Comparison of ENCODE assay signal across 13 cellular contexts in the genomic region with DNA sequence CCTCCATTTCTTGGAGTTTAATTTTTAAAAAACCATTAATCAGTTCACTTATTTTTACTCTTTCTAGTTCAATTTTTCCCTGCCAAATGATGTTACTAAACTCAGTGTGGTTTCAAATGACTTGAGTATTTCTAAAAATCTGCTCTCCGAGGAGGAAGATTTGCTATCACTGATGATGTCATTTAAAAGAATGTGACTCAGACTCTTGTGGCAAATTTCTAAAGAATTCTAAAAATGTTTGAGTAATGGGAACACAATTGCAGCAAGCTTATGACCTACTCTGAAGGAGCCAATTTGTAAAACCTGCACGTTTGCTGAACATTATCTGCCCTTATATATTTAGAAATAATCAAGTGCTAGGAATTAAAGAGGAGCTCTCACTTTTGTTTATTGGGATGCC.
DNase-seq lines count a peak whose midpoint lies in the region; ATAC-seq and TF ChIP-seq lines count a peak whose summit lies in the region.
"Had no signal": no experiment of that assay in that cellular context is flagged by ENCODE, and none has a peak within 500 bp of the region (broad histone marks: within the 10 kb centered on the region; RNA-seq: fewer than 3 reads in every experiment).

No MANE protein-coding gene starts in this region.

- WGBS in ovary, 3 donors = 6 to 17% (median 11%) methylated on average over 2 of the region's 2 CpGs

- DNase-seq in Calu3 = no peak
- peak; percentile 43 for DNase-seq in NOMO-1 treated with dmso at 0.1 percent for 144 hours (lab: John Stamatoyannopoulos, UW; ENCODE audit: unreplicated experiment)
- peak; percentile 96 for DNase-seq in choroid plexus epithelial cell (ENCODE audit: low read depth)
- no peak for DNase-seq in progenitor cell of endocrine pancreas (ENCODE audit: low spot score, unreplicated experiment)
- DNase-seq in KBM-7 = no peak
- no peak for DNase-seq in effector memory CD8-positive, alpha-beta T cell
- no peak for DNase-seq in ovary
- DNase-seq: amygdala; kidney; NCI-H1417 treated with DMSO at 0.1 percent for 48 hours; stimulated activated CD4-positive, alpha-beta T cell treated with anti-CD3 and anti-CD28 coated beads, Interleukin-4, amount 100 ng/mL, for 1 hour had no signal

- H3K9me3 Mint-ChIP-seq in Calu3 (ENCODE audit: low read depth, unreplicated experiment) (no peaks in the 10 kb centered on the region), progenitor cell of endocrine pancreas (ENCODE audit: low read depth) (no peaks in the 10 kb centered on the region)
- peaks cover 0 to 3% of the 10 kb centered on the region in 2 donors for H3K9me3 Mint-ChIP-seq in effector memory CD8-positive, alpha-beta T cell
- H3K9me3 Mint-ChIP-seq: T-helper 1 cell treated with Interleukin-12 subunit alpha and Interleukin-12 subunit beta and Interleukin-4 antibody, amounts not matched to agents 30 μg/mL and 1 μg/mL, for 36 hours had no signal

- TF ChIP-seq EP300 in ovary (IDR thresholded peaks at IDR 0.05) = no peak

- H3K4me1 Mint-ChIP-seq in Calu3 (ENCODE audit: low read depth, unreplicated experiment) (peaks cover 44% of the 10 kb centered on the region), progenitor cell of endocrine pancreas (ENCODE audit: low read depth) (peaks cover 35% of the 10 kb centered on the region)
- H3K4me1 Mint-ChIP-seq in effector memory CD8-positive, alpha-beta T cell (ENCODE audit: low read depth in 2 of 2) = peaks cover 16 to 17% of the 10 kb centered on the region in 2 donors

- H3K4me3 ChIP-seq in choroid plexus epithelial cell (ENCODE audit: low read depth, low read length) = no peak overlapping the region
- H3K4me3 ChIP-seq in ovary = no peak overlapping the region

- no peak for ATAC-seq in effector memory CD8-positive, alpha-beta T cell (replicated peaks)
- ATAC-seq in GM18909 (IDR thresholded peaks at IDR 0.05; ENCODE audit: poor library complexity, unreplicated experiment) = no peak

- BruUV-seq in Calu3 (replicated peaks; lab: Mats Ljungman, UMichigan) = no TSS peak

- H3K27me3 ChIP-seq in ovary = no peaks in the 10 kb centered on the region

- H3K27me3 Mint-ChIP-seq in Calu3 (ENCODE audit: unreplicated experiment) = no peaks in the 10 kb centered on the region
- H3K27me3 Mint-ChIP-seq in progenitor cell of endocrine pancreas = no peaks in the 10 kb centered on the region
- H3K27me3 Mint-ChIP-seq in effector memory CD8-positive, alpha-beta T cell = peaks cover 15 to 18% of the 10 kb centered on the region in 2 donors

- no peak overlapping the region for H3K27ac ChIP-seq in ovary

- H3K4me3 Mint-ChIP-seq in Calu3 (ENCODE audit: low read depth, unreplicated experiment) (no peak overlapping the region), progenitor cell of endocrine pancreas (ENCODE audit: low read depth) (no peak overlapping the region)
- H3K4me3 Mint-ChIP-seq in effector memory CD8-positive, alpha-beta T cell = no peak overlapping the region
- H3K4me3 Mint-ChIP-seq: T-helper 1 cell treated with Interleukin-12 subunit alpha and Interleukin-12 subunit beta and Interleukin-4 antibody, amounts not matched to agents 30 μg/mL and 1 μg/mL, for 36 hours had no signal

- TF ChIP-seq POLR2A in ovary (IDR thresholded peaks at IDR 0.05) = no peak

- H3K36me3 ChIP-seq in ovary = no peaks in the 10 kb centered on the region

- H3K27ac Mint-ChIP-seq in Calu3 (ENCODE audit: unreplicated experiment) = peak overlapping the region; percentile 58
- H3K27ac Mint-ChIP-seq in progenitor cell of endocrine pancreas = peak overlapping the region; percentile 93
- no peak overlapping the region for H3K27ac Mint-ChIP-seq in effector memory CD8-positive, alpha-beta T cell
- H3K27ac Mint-ChIP-seq: T-helper 1 cell treated with Interleukin-12 subunit alpha and Interleukin-12 subunit beta and Interleukin-4 antibody, amounts not matched to agents 30 μg/mL and 1 μg/mL, for 36 hours had no signal

- no peaks in the 10 kb centered on the region for H3K9me3 ChIP-seq in ovary

- H3K36me3 Mint-ChIP-seq in Calu3 (ENCODE audit: insufficient read depth, unreplicated experiment) = peaks cover 23% of the 10 kb centered on the region
- no peaks in the 10 kb centered on the region for H3K36me3 Mint-ChIP-seq in progenitor cell of endocrine pancreas (ENCODE audit: insufficient read depth)
- H3K36me3 Mint-ChIP-seq in effector memory CD8-positive, alpha-beta T cell (ENCODE audit: insufficient read depth) = peaks cover 17% of the 10 kb centered on the region

- in situ Hi-C loops in KBM-7 (cut with MboI; ENCODE audit: low pct_unique_long_range_greater_than_20kb, low sequenced_read_pairs) = no loop called here

- TF ChIP-seq CTCF in Calu3 (IDR thresholded peaks at IDR 0.05; ENCODE audit: unreplicated experiment) = no peak
- TF ChIP-seq CTCF in choroid plexus epithelial cell (conservative IDR thresholded peaks at IDR 0.05; ENCODE audit: low read depth, low read length) = no peak
- TF ChIP-seq CTCF in progenitor cell of endocrine pancreas (IDR thresholded peaks at IDR 0.05; ENCODE audit: unreplicated experiment) = no peak
- no peak for TF ChIP-seq CTCF in ovary (IDR thresholded peaks at IDR 0.05)

- peaks cover 4% of the 10 kb centered on the region for H3K4me1 ChIP-seq in ovary (ENCODE audit: insufficient read depth)

- intact Hi-C loops in Calu3 (cut with micrococcal nuclease; ENCODE audit: unreplicated experiment) = no loop called here
- intact Hi-C loops in ovary (cut with DNase I) = loop anchor here in 3 of 4 donors (10.0 kb wide), 3 partner anchors 89 to 429 kb away; partner anchors contain the start of genes SPAG6 (in 2 of the 3) and DNAJC1 (in 1 of the 3)

- CTCF ChIA-PET in Calu3 (lab: Charles Lee) = interaction anchor here (0.6 to 1.1 kb wide), 2 partner anchors 168 to 555 kb away, joined by 3 read pairs; no protein-coding TSS in a partner anchor

Comparison
In these comparisons a context has a peak if more than half of its experiments do, and no peak if none do; other contexts are left out.
1. DNase-seq: peak in NOMO-1 treated with dmso at 0.1 percent for 144 hours (single experiment) and choroid plexus epithelial cell (single experiment); none in Calu3 (single experiment), progenitor cell of endocrine pancreas (single experiment), KBM-7 (single experiment), effector memory CD8-positive, alpha-beta T cell (0 of 3) and ovary (0 of 5).
2. H3K27ac Mint-ChIP-seq: peak in Calu3 (single experiment) and progenitor cell of endocrine pancreas (single experiment); none in effector memory CD8-positive, alpha-beta T cell (0 of 2).